ENCODE assay signal across 1 cellular context in the genomic region with DNA sequence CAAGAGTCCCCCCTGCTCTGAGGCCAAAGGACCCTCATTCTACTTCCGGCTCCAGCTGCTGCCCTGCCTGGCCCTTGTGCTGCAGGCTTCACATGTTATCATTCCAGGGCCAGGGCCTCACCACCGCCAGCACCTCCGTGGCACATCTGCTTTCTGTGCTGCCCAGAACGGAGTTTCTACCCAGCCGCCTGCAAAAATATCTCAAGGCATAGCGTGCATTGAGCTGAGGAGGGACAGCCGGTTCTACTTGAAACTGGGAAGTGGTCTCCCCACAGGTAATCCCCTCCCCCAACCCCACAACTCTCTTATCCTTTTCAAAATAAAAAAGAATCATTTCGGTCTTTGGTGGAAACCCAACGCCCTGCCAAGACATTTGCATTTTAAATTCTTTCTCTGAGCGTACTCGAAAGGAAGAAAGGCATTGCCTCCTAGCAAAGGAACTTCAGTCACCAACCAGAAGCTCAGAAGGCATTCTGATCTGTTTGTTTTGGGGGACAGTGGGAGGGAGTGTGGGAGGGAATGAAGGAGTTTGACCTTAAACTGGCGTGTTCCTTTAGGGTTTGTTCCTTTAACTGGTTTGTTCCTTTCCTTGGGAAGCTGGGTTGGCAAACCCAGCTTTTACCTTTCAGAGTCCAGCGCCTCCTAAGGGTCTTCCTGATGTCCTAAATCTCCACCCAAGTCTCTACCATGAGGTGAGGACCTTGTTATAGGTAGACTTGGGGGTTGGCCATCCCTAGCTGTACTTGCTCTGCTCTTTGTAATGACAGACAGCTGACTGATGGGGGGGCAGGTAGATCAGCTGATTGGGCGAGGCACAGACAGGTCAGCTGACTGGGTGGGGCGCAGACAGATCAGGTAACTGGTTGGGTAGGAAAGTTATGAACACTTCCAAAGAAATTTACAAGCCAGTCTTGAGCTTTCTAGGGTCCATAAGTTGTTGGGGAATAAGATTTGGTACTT.
TF ChIP-seq lines count a peak whose summit lies in the region.

No MANE protein-coding gene starts in this region.

TF ChIP-seq in GM12878, 131 proteins besides CTCF, POLR2A, EP300 and RAD21 (continued from another document and continues in another):
- TF ChIP-seq, protein P1, sequence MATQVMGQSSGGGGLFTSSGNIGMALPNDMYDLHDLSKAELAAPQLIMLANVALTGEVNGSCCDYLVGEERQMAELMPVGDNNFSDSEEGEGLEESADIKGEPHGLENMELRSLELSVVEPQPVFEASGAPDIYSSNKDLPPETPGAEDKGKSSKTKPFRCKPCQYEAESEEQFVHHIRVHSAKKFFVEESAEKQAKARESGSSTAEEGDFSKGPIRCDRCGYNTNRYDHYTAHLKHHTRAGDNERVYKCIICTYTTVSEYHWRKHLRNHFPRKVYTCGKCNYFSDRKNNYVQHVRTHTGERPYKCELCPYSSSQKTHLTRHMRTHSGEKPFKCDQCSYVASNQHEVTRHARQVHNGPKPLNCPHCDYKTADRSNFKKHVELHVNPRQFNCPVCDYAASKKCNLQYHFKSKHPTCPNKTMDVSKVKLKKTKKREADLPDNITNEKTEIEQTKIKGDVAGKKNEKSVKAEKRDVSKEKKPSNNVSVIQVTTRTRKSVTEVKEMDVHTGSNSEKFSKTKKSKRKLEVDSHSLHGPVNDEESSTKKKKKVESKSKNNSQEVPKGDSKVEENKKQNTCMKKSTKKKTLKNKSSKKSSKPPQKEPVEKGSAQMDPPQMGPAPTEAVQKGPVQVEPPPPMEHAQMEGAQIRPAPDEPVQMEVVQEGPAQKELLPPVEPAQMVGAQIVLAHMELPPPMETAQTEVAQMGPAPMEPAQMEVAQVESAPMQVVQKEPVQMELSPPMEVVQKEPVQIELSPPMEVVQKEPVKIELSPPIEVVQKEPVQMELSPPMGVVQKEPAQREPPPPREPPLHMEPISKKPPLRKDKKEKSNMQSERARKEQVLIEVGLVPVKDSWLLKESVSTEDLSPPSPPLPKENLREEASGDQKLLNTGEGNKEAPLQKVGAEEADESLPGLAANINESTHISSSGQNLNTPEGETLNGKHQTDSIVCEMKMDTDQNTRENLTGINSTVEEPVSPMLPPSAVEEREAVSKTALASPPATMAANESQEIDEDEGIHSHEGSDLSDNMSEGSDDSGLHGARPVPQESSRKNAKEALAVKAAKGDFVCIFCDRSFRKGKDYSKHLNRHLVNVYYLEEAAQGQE (IDR thresholded peaks at IDR 0.05; ENCODE audit: low read depth, low read length), result no peak
- TF ChIP-seq SP1 (IDR thresholded peaks at IDR 0.05; ENCODE audit: low read depth, low read length), result peak; percentile 67
- peak; percentile 49; the same call in 1 of the 2 replicates for TF ChIP-seq SMARCA5 (IDR thresholded peaks at IDR 0.05)
- peak; percentile 52; the same call in 1 of the 2 replicates for TF ChIP-seq TCF7 (IDR thresholded peaks at IDR 0.05; ENCODE audit: borderline replicate concordance)
- TF ChIP-seq YY1 (IDR thresholded peaks at IDR 0.05; ENCODE audit: low read depth, low read length), result 0 out of 2 replicates have a peak, but pooled peaks have one; percentile 20
- 0 out of 2 replicates have a peak, but pooled peaks have one; percentile 50 for TF ChIP-seq MTA2 (IDR thresholded peaks at IDR 0.05; ENCODE audit: low read depth)
- TF ChIP-seq IRF4 (IDR thresholded peaks at IDR 0.05; ENCODE audit: low read depth, low read length), result peak; percentile 88
- no peak for TF ChIP-seq POLR2AphosphoS2 (IDR thresholded peaks at IDR 0.05; ENCODE audit: low read depth, low read length)
- TF ChIP-seq CHD1 (IDR thresholded peaks at IDR 0.05; ENCODE audit: low read depth, low read length), result no peak
- no peak for TF ChIP-seq MXI1 (IDR thresholded peaks at IDR 0.05; ENCODE audit: low read depth, low read length)
- TF ChIP-seq ZNF217 (IDR thresholded peaks at IDR 0.05), result no peak
- peak; percentile 89; the same call in 1 of the 2 replicates for TF ChIP-seq PAX5 (IDR thresholded peaks at IDR 0.05; ENCODE audit: borderline replicate concordance, low read depth, low read length)
- TF ChIP-seq ZBTB33 (IDR thresholded peaks at IDR 0.05), result no peak
- TF ChIP-seq RUNX3 (IDR thresholded peaks at IDR 0.05; ENCODE audit: low read length), result peak; percentile 94
- TF ChIP-seq NR2C1 (IDR thresholded peaks at IDR 0.05), result no peak
- TF ChIP-seq BCL3 (IDR thresholded peaks at IDR 0.05; ENCODE audit: borderline replicate concordance, insufficient read depth, low read depth, low read length, poor library complexity, severe bottlenecking), result peak; percentile 83
- TF ChIP-seq, protein P2, sequence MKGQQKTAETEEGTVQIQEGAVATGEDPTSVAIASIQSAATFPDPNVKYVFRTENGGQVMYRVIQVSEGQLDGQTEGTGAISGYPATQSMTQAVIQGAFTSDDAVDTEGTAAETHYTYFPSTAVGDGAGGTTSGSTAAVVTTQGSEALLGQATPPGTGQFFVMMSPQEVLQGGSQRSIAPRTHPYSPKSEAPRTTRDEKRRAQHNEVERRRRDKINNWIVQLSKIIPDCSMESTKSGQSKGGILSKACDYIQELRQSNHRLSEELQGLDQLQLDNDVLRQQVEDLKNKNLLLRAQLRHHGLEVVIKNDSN (IDR thresholded peaks at IDR 0.05; ENCODE audit: borderline replicate concordance, extremely low read length, insufficient read depth, low read depth, low read length), result peak; percentile 69
- TF ChIP-seq TBL1XR1 (IDR thresholded peaks at IDR 0.05; ENCODE audit: low read depth, low read length), result peak; percentile 94
- TF ChIP-seq JUNB (IDR thresholded peaks at IDR 0.05), result 0 out of 2 replicates have a peak, but pooled peaks have one; percentile 28
- no peak for TF ChIP-seq SUZ12 (IDR thresholded peaks at IDR 0.05; ENCODE audit: unreplicated experiment)
- peak; percentile 36 to 51; a peak in 2 of 4 replicates for TF ChIP-seq IKZF2 (IDR thresholded peaks at IDR 0.05)
- TF ChIP-seq, protein P3, sequence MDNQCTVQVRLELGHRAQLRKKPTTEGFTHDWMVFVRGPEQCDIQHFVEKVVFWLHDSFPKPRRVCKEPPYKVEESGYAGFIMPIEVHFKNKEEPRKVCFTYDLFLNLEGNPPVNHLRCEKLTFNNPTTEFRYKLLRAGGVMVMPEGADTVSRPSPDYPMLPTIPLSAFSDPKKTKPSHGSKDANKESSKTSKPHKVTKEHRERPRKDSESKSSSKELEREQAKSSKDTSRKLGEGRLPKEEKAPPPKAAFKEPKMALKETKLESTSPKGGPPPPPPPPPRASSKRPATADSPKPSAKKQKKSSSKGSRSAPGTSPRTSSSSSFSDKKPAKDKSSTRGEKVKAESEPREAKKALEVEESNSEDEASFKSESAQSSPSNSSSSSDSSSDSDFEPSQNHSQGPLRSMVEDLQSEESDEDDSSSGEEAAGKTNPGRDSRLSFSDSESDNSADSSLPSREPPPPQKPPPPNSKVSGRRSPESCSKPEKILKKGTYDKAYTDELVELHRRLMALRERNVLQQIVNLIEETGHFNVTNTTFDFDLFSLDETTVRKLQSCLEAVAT (IDR thresholded peaks at IDR 0.05), result 0 out of 2 replicates have a peak, but pooled peaks have one; percentile 34
- TF ChIP-seq HSF1 (IDR thresholded peaks at IDR 0.05; ENCODE audit: low read depth, low read length), result no peak
- TF ChIP-seq GATAD2B (conservative IDR thresholded peaks at IDR 0.05; ENCODE audit: low read depth), result 0 out of 2 replicates have a peak, but pooled peaks have one; percentile 22
- TF ChIP-seq TCF12 (IDR thresholded peaks at IDR 0.05; ENCODE audit: low read depth, low read length), result peak; percentile 96
- no peak for TF ChIP-seq ZNF24 (IDR thresholded peaks at IDR 0.05)
- peak; percentile 11; the same call in 1 of the 2 replicates for TF ChIP-seq SMC3 (IDR thresholded peaks at IDR 0.05; ENCODE audit: borderline replicate concordance, low read length)
- TF ChIP-seq PML (IDR thresholded peaks at IDR 0.05; ENCODE audit: low read length), result peak; percentile 44; the same call in 1 of the 2 replicates
- TF ChIP-seq CHD2 (IDR thresholded peaks at IDR 0.05; ENCODE audit: borderline replicate concordance, low read depth, low read length), result peak; percentile 74; the same call in 1 of the 2 replicates
- peak; percentile 59; the same call in 1 of the 2 replicates for TF ChIP-seq POLR2AphosphoS5 (IDR thresholded peaks at IDR 0.05; ENCODE audit: low read length)
- peak; percentile 68 for TF ChIP-seq IKZF1 (conservative IDR thresholded peaks at IDR 0.05)
- TF ChIP-seq RAD51 (IDR thresholded peaks at IDR 0.05), result peak; percentile 90
- 0 out of 2 replicates have a peak, but pooled peaks have one; percentile 34 for TF ChIP-seq NKRF (conservative IDR thresholded peaks at IDR 0.05)
- TF ChIP-seq SKIL (IDR thresholded peaks at IDR 0.05; ENCODE audit: low read depth, poor library complexity, severe bottlenecking), result peak; percentile 60
- TF ChIP-seq CBFB (IDR thresholded peaks at IDR 0.05; ENCODE audit: low read depth), result peak; percentile 41; the same call in 1 of the 2 replicates
- TF ChIP-seq MAX (IDR thresholded peaks at IDR 0.05; ENCODE audit: low read depth, low read length), result peak; percentile 21; the same call in 1 of the 2 replicates
- no peak for TF ChIP-seq SUPT20H (IDR thresholded peaks at IDR 0.05; ENCODE audit: borderline replicate concordance, control insufficient read depth, low read depth, low read length)
- peak; percentile 83 for TF ChIP-seq PKNOX1 (IDR thresholded peaks at IDR 0.05)
- TF ChIP-seq ETV6 (conservative IDR thresholded peaks at IDR 0.05 in 1 of 2, IDR thresholded peaks at IDR 0.05 in 1 of 2; ENCODE audit: borderline replicate concordance in 1 of 2, low read depth in 1 of 2), result peak in 1 of 2 experiments; percentile 82; a peak in 2 of 4 replicates
